In genomic region chr6:40359808-40360207, GRCh38 we compare ENCODE assay signal across 1 cellular context.
TF ChIP-seq lines count a peak whose summit lies in the region.

No MANE protein-coding gene starts in this region.

TF ChIP-seq in WTC11, 78 proteins besides CTCF, POLR2A, EP300 and RAD21 (continued from another document):
- TF ChIP-seq FOXP1 (CRISPR knock-in tag; IDR thresholded peaks at IDR 0.05; ENCODE audit: borderline replicate concordance), result no peak
- no peak for TF ChIP-seq ZNF512 (CRISPR knock-in tag; IDR thresholded peaks at IDR 0.05; ENCODE audit: borderline replicate concordance)
- TF ChIP-seq ZNF232 (CRISPR knock-in tag; IDR thresholded peaks at IDR 0.05), result 0 out of 2 replicates have a peak, but pooled peaks have one; percentile 27
- TF ChIP-seq SMAD3 (CRISPR knock-in tag; IDR thresholded peaks at IDR 0.05; ENCODE audit: borderline replicate concordance), result 0 out of 2 replicates have a peak, but pooled peaks have one; percentile 56
- no peak for TF ChIP-seq ATF6 (CRISPR knock-in tag; IDR thresholded peaks at IDR 0.05)
- 0 out of 2 replicates have a peak, but pooled peaks have one; percentile 43 for TF ChIP-seq TEAD4 (CRISPR knock-in tag; IDR thresholded peaks at IDR 0.05)
TF ChIP-seq in WTC11: peak in this region for 9.
